Comparison of ENCODE assay signal across 1 cellular context in genomic region chr7:82430518-82431465, GRCh38.
TF ChIP-seq lines count a peak whose summit lies in the region.

No MANE protein-coding gene starts in this region.

TF ChIP-seq in GM12878, 131 proteins besides CTCF, POLR2A, EP300 and RAD21 (continued from another document):
- TF ChIP-seq RELB (IDR thresholded peaks at IDR 0.05; ENCODE audit: low read depth) (0 out of 2 replicates have a peak, but pooled peaks have one; percentile 16), NBN (IDR thresholded peaks at IDR 0.05) (0 out of 2 replicates have a peak, but pooled peaks have one; percentile 20), MTA2 (IDR thresholded peaks at IDR 0.05; ENCODE audit: low read depth) (peak; percentile 30; the same call in 1 of the 2 replicates), REST (IDR thresholded peaks at IDR 0.05; ENCODE audit: low read depth, low read length) (no peak), IKZF1 (conservative IDR thresholded peaks at IDR 0.05) (peak; percentile 64), MLLT1 (IDR thresholded peaks at IDR 0.05) (no peak), ZNF687 (IDR thresholded peaks at IDR 0.05) (0 out of 2 replicates have a peak, but pooled peaks have one; percentile 17), ZBTB40 (IDR thresholded peaks at IDR 0.05; ENCODE audit: borderline replicate concordance) (no peak), ZNF384 (IDR thresholded peaks at IDR 0.05; ENCODE audit: borderline replicate concordance, low read depth, low read length) (no peak), DPF2 (IDR thresholded peaks at IDR 0.05) (peak; percentile 37; the same call in 1 of the 2 replicates), PML (IDR thresholded peaks at IDR 0.05; ENCODE audit: low read length) (no peak)
